Comparison of ENCODE assay signal across 17 cellular contexts in genomic region chr15:58588096-58588495, GRCh38.
"Had no signal": no experiment of that assay in that cellular context is flagged by ENCODE, and none has a peak within 500 bp of the region (broad histone marks: within the 10 kb centered on the region; RNA-seq: fewer than 3 reads in every experiment).

No MANE protein-coding gene starts in this region.

- H3K9me3 ChIP-seq: esophagus squamous epithelium, pancreas had no signal

- H3K4me1 ChIP-seq: esophagus squamous epithelium, pancreas had no signal

- H3K27ac ChIP-seq: brain microvascular endothelial cell, esophagus squamous epithelium, pancreas had no signal

- H3K27me3 ChIP-seq: brain microvascular endothelial cell, esophagus squamous epithelium, pancreas had no signal

- H3K4me3 Mint-ChIP-seq: naive thymus-derived CD4-positive, alpha-beta T cell had no signal

- DNase-seq: activated CD4-positive, alpha-beta T cell treated with anti-CD3 and anti-CD28 coated beads, Interleukin-2, amount 50 U/mL, for 4 hours; activated CD4-positive, CD25-positive, alpha-beta regulatory T cell treated with anti-CD3 and anti-CD28 coated beads, Interleukin-2, amount 50 U/mL, for 72 hours; activated naive CD4-positive, alpha-beta T cell treated with Interleukin-2 at 50 U/mL for 16 hours; activated T-cell treated with anti-CD3 and anti-CD28 coated beads for 4 hours; anterior cingulate cortex; brain microvascular endothelial cell; cortex of kidney; effector CD4-positive, alpha-beta T cell; esophagus squamous epithelium; hypothalamus; naive thymus-derived CD4-positive, alpha-beta T cell; pancreas; retina; stimulated activated CD4-positive, alpha-beta T cell treated with anti-CD3 and anti-CD28 coated beads, Interleukin-4, amount 100 ng/mL, for 1 hour; stimulated activated naive CD4-positive, alpha-beta T cell; SW 1271 had no signal

- H3K4me3 ChIP-seq: esophagus squamous epithelium, lung, pancreas had no signal

- ATAC-seq: naive thymus-derived CD4-positive, alpha-beta T cell had no signal

- H3K36me3 ChIP-seq: brain microvascular endothelial cell, pancreas had no signal
